In the genomic region with DNA sequence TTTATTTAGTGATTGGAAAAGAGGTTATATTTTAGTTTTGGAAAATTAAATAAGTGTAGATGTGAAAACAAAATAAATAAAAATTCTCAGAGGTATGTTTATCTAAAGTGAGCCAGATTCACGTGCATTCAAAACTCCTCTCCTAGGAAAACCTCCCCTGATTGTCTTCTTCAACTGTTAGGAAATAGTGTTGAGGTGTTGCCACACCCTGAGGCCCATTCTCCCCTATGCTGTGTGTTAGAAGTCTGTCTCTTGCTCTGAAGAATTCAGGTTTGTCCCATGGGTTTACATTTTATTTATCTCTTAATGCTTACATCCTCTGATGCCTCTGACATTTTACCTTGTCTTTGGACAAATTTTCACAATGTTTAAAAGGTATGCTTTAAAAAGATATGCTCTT, we compare ENCODE assay signal across 24 cellular contexts. TPM values are rescaled to one million over a fixed set of nuclear protein-coding genes. Genes with fewer than 3 reads are reported as not detected.
DNase-seq lines count a peak whose midpoint lies in the region; ATAC-seq, FAIRE-seq and TF ChIP-seq lines count a peak whose summit lies in the region.
"Had no signal": no experiment of that assay in that cellular context is flagged by ENCODE, and none has a peak within 500 bp of the region (broad histone marks: within the 10 kb centered on the region; RNA-seq: fewer than 3 reads in every experiment).

No MANE protein-coding gene starts in this region.

- H3K9me3 ChIP-seq in keratinocyte (ENCODE audit: control insufficient read depth, low read depth, low read length), result no peaks in the 10 kb centered on the region
- H3K9me3 ChIP-seq: BLaER1 had no signal

- no peak for TF ChIP-seq EP300 in Ishikawa (IDR thresholded peaks at IDR 0.05; ENCODE audit: borderline replicate concordance)

- H3K36me3 ChIP-seq in keratinocyte (ENCODE audit: control insufficient read depth in 2 of 2, extremely low read depth in 1 of 2, insufficient read depth in 2 of 2, low read length in 2 of 2), result no peaks in the 10 kb centered on the region
- H3K36me3 ChIP-seq: BLaER1 had no signal

- no peaks in the 10 kb centered on the region for H4K20me1 ChIP-seq in keratinocyte (ENCODE audit: control insufficient read depth, extremely low read depth, insufficient read depth, low read length)
- H4K20me1 ChIP-seq: BLaER1 had no signal

- H3K9me1 ChIP-seq in keratinocyte (ENCODE audit: control insufficient read depth, extremely low read depth, insufficient read depth, low read length), result no peaks in the 10 kb centered on the region

- H3K27me3 ChIP-seq in keratinocyte (ENCODE audit: control insufficient read depth, extremely low read depth, insufficient read depth, low read length), result no peaks in the 10 kb centered on the region
- H3K27me3 ChIP-seq: BLaER1 had no signal

- H3K4me1 ChIP-seq in keratinocyte (ENCODE audit: control insufficient read depth, extremely low read depth, insufficient read depth, low read length), result peaks cover 19% of the 10 kb centered on the region

- DNase-seq in NOMO-1 (lab: John Stamatoyannopoulos, UW; ENCODE audit: unreplicated experiment in 2 of 2) (peak; percentile 36 to 53), amniotic epithelial cell (ENCODE audit: low read depth) (peak; percentile 61), keratinocyte (ENCODE audit: low read depth, low spot score) (no peak), GM03348 (ENCODE audit: low spot score) (no peak), Kasumi-1 (lab: John Stamatoyannopoulos, UW) (no peak)
- DNase-seq: Calu3; CD4-positive, alpha-beta memory T cell; DMS53; HCEC 1CT; NCI-H1048; NCI-H1436 treated with DMSO at 0.1 percent for 48 hours; NCI-H2029 treated with DMSO at 0.1 percent for 48 hours; NCI-H2171 treated with DMSO at 0.1 percent for 48 hours; NCI-H748 treated with DMSO at 0.1 percent for 48 hours; NK-92 treated with Interleukin-12 subunit alpha and Interleukin-12 subunit beta, amount 100 ng/mL, for 24 hours; PC-9; T-cell had no signal

- TF ChIP-seq CTCF in keratinocyte (optimal IDR thresholded peaks at IDR 0.05 in 1 of 3, IDR thresholded peaks at IDR 0.05 in 1 of 3, conservative IDR thresholded peaks at IDR 0.05 in 1 of 3; ENCODE audit: extremely low read depth in 1 of 3, insufficient read depth in 2 of 3, low read length in 3 of 3), result no peak

- no peaks in the 10 kb centered on the region for H3K79me2 ChIP-seq in keratinocyte (ENCODE audit: control insufficient read depth, insufficient read depth, low read length)

- TF ChIP-seq RAD21 in Ishikawa (IDR thresholded peaks at IDR 0.05; ENCODE audit: low read depth), result no peak

- dilution Hi-C loops in keratinocyte (cut with MboI; ENCODE audit: extremely low pct_ligation_motif_present, low sequenced_read_pairs), result no loop called here

- FAIRE-seq in keratinocyte (lab: Jason Lieb, UNC), result peak; percentile 34
- FAIRE-seq: GM12892, GM18507, K562 had no signal

- H3K4me3 ChIP-seq in keratinocyte (ENCODE audit: control insufficient read depth in 2 of 3, extremely low read depth in 1 of 3, insufficient read depth in 2 of 3, low read depth in 1 of 3, low read length in 3 of 3), result no peak overlapping the region
- H3K4me3 ChIP-seq: BLaER1, GM23338, K562, PC-9 had no signal

- no peak overlapping the region for H3K9ac ChIP-seq in keratinocyte (ENCODE audit: control insufficient read depth, extremely low read depth, insufficient read depth, low read length)
- H3K9ac ChIP-seq: BLaER1 had no signal

- no peak overlapping the region for H2AFZ ChIP-seq in keratinocyte (ENCODE audit: control insufficient read depth, low read length)
- H2AFZ ChIP-seq: GM23338, PC-9 had no signal

- no peak overlapping the region for H3K4me2 ChIP-seq in keratinocyte (ENCODE audit: control insufficient read depth, extremely low read depth, insufficient read depth, low read depth, low read length)
- H3K4me2 ChIP-seq: GM23338, PC-9 had no signal

- no peak overlapping the region for H3K27ac ChIP-seq in keratinocyte (ENCODE audit: control insufficient read depth, insufficient read depth, low read length)
- H3K27ac ChIP-seq: PC-9 had no signal

- ATAC-seq in HG03565 (IDR thresholded peaks at IDR 0.05; ENCODE audit: unreplicated experiment), result no peak
- ATAC-seq: GM23338, K562, T-cell had no signal

TF ChIP-seq in Ishikawa, 13 proteins besides CTCF, POLR2A, EP300 and RAD21:
- TF ChIP-seq CEBPB (IDR thresholded peaks at IDR 0.05), result 0 out of 2 replicates have a peak, but pooled peaks have one; percentile 28
- TF ChIP-seq FOXM1 (IDR thresholded peaks at IDR 0.05; ENCODE audit: borderline replicate concordance, low read depth), result no peak

RNA-seq across cellular contexts. Expression of gene PTPRE, which starts 40.3 kb away (rescaled TPM):
- polyA plus RNA-seq in keratinocyte, result 10.5 to 16.0 TPM (median 15.1 TPM) in 3 replicates
- 80.1 TPM for polyA plus RNA-seq in keratinocyte (2011; ENCODE audit: low read depth)
- polyA plus RNA-seq in keratinocyte (2011; cell fraction: cytosol; rRNA removed), result 6.5 and 7.5 TPM in 2 replicates
- 52.2 and 53.9 TPM in 2 replicates for polyA plus RNA-seq in keratinocyte (2011; cell fraction: nucleus; rRNA removed)
- 14.6 and 19.7 TPM in 2 replicates for polyA plus RNA-seq in keratinocyte (2012; ENCODE audit: low replicate concordance)
- 20.3 to 64.7 TPM (median 24.9 TPM) in 3 replicates for polyA minus RNA-seq in keratinocyte
- 5.4 TPM for polyA minus RNA-seq in keratinocyte (2011; cell fraction: cytosol; rRNA and poly(A)+ RNA removed)
- polyA minus RNA-seq in keratinocyte (2011; cell fraction: nucleus; rRNA and poly(A)+ RNA removed), result 17.5 and 27.4 TPM in 2 replicates

RNA-seq across cellular contexts. Expression of gene CLRN3, which starts 54.5 kb away (rescaled TPM):
- polyA plus RNA-seq in keratinocyte, result not detected in 3 replicates
- polyA plus RNA-seq in keratinocyte (2011; ENCODE audit: low read depth), result not detected
- polyA plus RNA-seq in keratinocyte (2011; cell fraction: cytosol; rRNA removed), result not detected in 2 replicates
- not detected in 2 replicates for polyA plus RNA-seq in keratinocyte (2011; cell fraction: nucleus; rRNA removed)
- not detected in 2 replicates for polyA plus RNA-seq in keratinocyte (2012; ENCODE audit: low replicate concordance)
- polyA minus RNA-seq in keratinocyte, result not detected in 3 replicates
- polyA minus RNA-seq in keratinocyte (2011; cell fraction: cytosol; rRNA and poly(A)+ RNA removed), result not detected
- polyA minus RNA-seq in keratinocyte (2011; cell fraction: nucleus; rRNA and poly(A)+ RNA removed), result not detected in 2 replicates
- polyA plus RNA-seq: CD4-positive, alpha-beta memory T cell; GM23338; K562 had no signal

Comparison
In these comparisons a context has a peak if more than half of its experiments do, and no peak if none do; other contexts are left out.
1. DNase-seq: peak in NOMO-1 (2 of 2) and amniotic epithelial cell (single experiment); none in keratinocyte (single experiment), GM03348 (single experiment) and Kasumi-1 (0 of 2).